ENCODE assay signal across 12 cellular contexts in genomic region chr5:56900395-56900794, GRCh38. TPM values are rescaled to one million over a fixed set of nuclear protein-coding genes. Genes with fewer than 3 reads are reported as not detected.
DNase-seq lines count a peak whose midpoint lies in the region; ATAC-seq, FAIRE-seq and TF ChIP-seq lines count a peak whose summit lies in the region.
"Had no signal": no experiment of that assay in that cellular context is flagged by ENCODE, and none has a peak within 500 bp of the region (broad histone marks: within the 10 kb centered on the region; RNA-seq: fewer than 3 reads in every experiment).

No MANE protein-coding gene starts in this region.

- WGBS in thyroid gland, 2 donors = 63 to 64% methylated on average over 4 of the region's 4 CpGs

- no peak for TF ChIP-seq POLR2A in thyroid gland (IDR thresholded peaks at IDR 0.05)

- H3K4me3 ChIP-seq in ACC112 (ENCODE audit: low read depth, low read length) = peak overlapping the region; percentile 48
- no peak overlapping the region for H3K4me3 ChIP-seq in fibroblast of mammary gland (ENCODE audit: control insufficient read depth, low read depth, low read length)
- H3K4me3 ChIP-seq in thyroid gland (replicated peaks in 1 of 3) = no peak overlapping the region
- H3K4me3 ChIP-seq: Peyer's patch, spleen, vagina had no signal

- peaks cover 8% of the 10 kb centered on the region for H3K4me1 ChIP-seq in ACC112 (ENCODE audit: control insufficient read depth, insufficient read depth, low read length, unreplicated experiment)
- H3K4me1 ChIP-seq in thyroid gland = no peaks in the 10 kb centered on the region
- H3K4me1 ChIP-seq: BE2C, Peyer's patch, vagina had no signal

- intact Hi-C loops in thyroid gland (cut with DNase I) = loop anchor here (10.0 kb wide), 2 partner anchors 274 to 324 kb away; partner anchors contain the start of gene GPBP1

- H3K27me3 ChIP-seq in ACC112 (ENCODE audit: insufficient read depth, low read length) (no peaks in the 10 kb centered on the region), thyroid gland (no peaks in the 10 kb centered on the region)
- H3K27me3 ChIP-seq: BE2C, Peyer's patch, spleen, vagina had no signal

- no peaks in the 10 kb centered on the region for H3K9me3 ChIP-seq in thyroid gland
- H3K9me3 ChIP-seq: BE2C, Peyer's patch, spleen, vagina had no signal

- no peak for TF ChIP-seq CTCF in fibroblast of mammary gland (conservative IDR thresholded peaks at IDR 0.05; ENCODE audit: control insufficient read depth, insufficient read depth, low read depth, low read length)
- no peak for TF ChIP-seq CTCF in thyroid gland (IDR thresholded peaks at IDR 0.05)

- H3K36me3 ChIP-seq in ACC112 (ENCODE audit: insufficient read depth, low read length) (no peaks in the 10 kb centered on the region), thyroid gland (no peaks in the 10 kb centered on the region)
- H3K36me3 ChIP-seq: Peyer's patch, vagina had no signal

- H3K27ac ChIP-seq in ACC112 (ENCODE audit: low read depth, low read length) = no peak overlapping the region
- no peak overlapping the region for H3K27ac ChIP-seq in thyroid gland
- H3K27ac ChIP-seq: Peyer's patch, spleen, vagina had no signal

- no peak for FAIRE-seq in RCC 7860 (lab: Jason Lieb, UNC)

- peak overlapping the region; percentile 20 for H2AFZ ChIP-seq in ACC112 (ENCODE audit: low read length, unreplicated experiment)

- no peaks in the 10 kb centered on the region for H3K79me2 ChIP-seq in ACC112 (ENCODE audit: control insufficient read depth, insufficient read depth, low read length, unreplicated experiment)

- ATAC-seq in GM21526 (IDR thresholded peaks at IDR 0.05; ENCODE audit: low FRiP score, unreplicated experiment) = peak; percentile 19
- ATAC-seq in GM19023 (IDR thresholded peaks at IDR 0.05; ENCODE audit: unreplicated experiment) = no peak
- no peak for ATAC-seq in GM19467 (IDR thresholded peaks at IDR 0.05; ENCODE audit: unreplicated experiment)

- DNase-seq in RCC 7860 (ENCODE audit: low spot score) (peak; percentile 7), fibroblast of mammary gland (ENCODE audit: low read depth) (peak; percentile 46), thyroid gland (no peak)
- DNase-seq in activated T-cell treated with anti-CD3 and anti-CD28 coated beads, Interleukin-2, amount 50 U/mL, for 48 hours = no peak
- DNase-seq: spleen had no signal

RNA-seq across cellular contexts. Expression of gene SETD9, which starts 9.0 kb away (rescaled TPM):
- total RNA-seq in thyroid gland = 10 to 100 TPM; 11.2 to 20.3 (median 14.3) TPM

RNA-seq across cellular contexts. Expression of gene MIER3, which starts 51.5 kb away (rescaled TPM):
- total RNA-seq in thyroid gland = 10 to 100 TPM; 24.7 to 54.9 (median 29.7) TPM

Comparison
In these comparisons a context has a peak if more than half of its experiments do, and no peak if none do; other contexts are left out.
1. DNase-seq: peak in RCC 7860 (single experiment) and fibroblast of mammary gland (single experiment); none in activated T-cell treated with anti-CD3 and anti-CD28 coated beads, Interleukin-2, amount 50 U/mL, for 48 hours (0 of 2) and thyroid gland (0 of 2).